8 cellular contexts compared by ENCODE assay signal in genomic region chr10:73911553-73912004, GRCh38. TPM values are rescaled to one million over a fixed set of nuclear protein-coding genes. Genes with fewer than 3 reads are reported as not detected.
DNase-seq lines count a peak whose midpoint lies in the region; ATAC-seq, FAIRE-seq and TF ChIP-seq lines count a peak whose summit lies in the region.

No MANE protein-coding gene starts in this region.

- H3K9me3 Mint-ChIP-seq in activated T-cell treated with anti-CD3 and anti-CD28 coated beads, Interleukin-2, amount 50 U/mL, for 4 hours = no peaks in the 10 kb centered on the region

- POLR2A ChIA-PET in GM12878 (lab: Charles Lee) = interaction anchor here (0.8 to 1.8 kb wide), 3 partner anchors 21 to 32 kb away, joined by 3 to 7 read pairs (median 5); no protein-coding TSS in a partner anchor

- peaks cover 39% of the 10 kb centered on the region for H3K27me3 Mint-ChIP-seq in activated T-cell treated with anti-CD3 and anti-CD28 coated beads, Interleukin-2, amount 50 U/mL, for 4 hours (ENCODE audit: low read depth)

- intact Hi-C loops in GM12878 (cut with micrococcal nuclease; ENCODE audit: unreplicated experiment) = loop anchor here (2.0 kb wide), 1 partner anchor 25 kb away; no protein-coding TSS in a partner anchor
- intact Hi-C loops in lower leg skin (cut with DNase I; ENCODE audit: low total_unique reads) = no loop called here

- H3K36me3 ChIP-seq in GM12878 (ENCODE audit: control insufficient read depth in 2 of 2, insufficient read depth in 2 of 2, low read length in 1 of 2) (no peaks in the 10 kb centered on the region), tibial nerve (no peaks in the 10 kb centered on the region)

- H2AFZ ChIP-seq in GM12878 (ENCODE audit: control insufficient read depth, low read depth, low read length) = no peak overlapping the region

- SMC1A ChIA-PET in GM12878 (lab: Charles Lee; ENCODE audit: uncharacterized antibody, unreplicated experiment) = interaction anchor here (1.5 to 4.6 kb wide), 2 partner anchors 13 to 29 kb away, joined by 3 to 21 read pairs; no protein-coding TSS in a partner anchor

- H4K20me1 ChIP-seq in GM12878 (ENCODE audit: control insufficient read depth, insufficient read depth) = 0 out of 2 replicates have a peak, but pooled peaks cover 4% of the 10 kb centered on the region

- no peak for TF ChIP-seq CTCF in GM12878 (IDR thresholded peaks at IDR 0.05 in 2 of 3, conservative IDR thresholded peaks at IDR 0.05 in 1 of 3; ENCODE audit: control insufficient read depth in 2 of 3, extremely low read depth in 1 of 3, insufficient read depth in 1 of 3, low read depth in 3 of 3, low read length in 3 of 3)
- TF ChIP-seq CTCF in lower leg skin (IDR thresholded peaks at IDR 0.05) = no peak
- TF ChIP-seq CTCF in tibial nerve (IDR thresholded peaks at IDR 0.05) = no peak

- H3K27ac ChIP-seq in GM12878 (ENCODE audit: control insufficient read depth, insufficient read depth) = no peak overlapping the region
- peak overlapping the region in 3 of 4 donors; percentile 63 to 83 (median 79) for H3K27ac ChIP-seq in tibial nerve

- CTCF ChIA-PET in GM12878 (lab: Yijun Ruan, JAX) = interaction anchor here (1.0 to 7.1 kb wide), 5 partner anchors 13 to 45 kb away, joined by 4 to 40 read pairs (median 12); no protein-coding TSS in a partner anchor

- peaks cover 0 to 7% of the 10 kb centered on the region in 2 experiments; a peak in 3 of 4 replicates for H3K27me3 ChIP-seq in GM12878 (replicated peaks in 1 of 2; ENCODE audit: control insufficient read depth in 2 of 2, insufficient read depth in 2 of 2, low read length in 1 of 2)
- peaks cover 0 to 8% of the 10 kb centered on the region in 2 donors for H3K27me3 ChIP-seq in tibial nerve

- peak; percentile 13 for DNase-seq in activated T-cell treated with anti-CD3 and anti-CD28 coated beads, Interleukin-2, amount 50 U/mL, for 4 hours
- DNase-seq in activated T-cell treated with anti-CD3 and anti-CD28 coated beads, Interleukin-2, amount 50 U/mL, for 48 hours = no peak
- DNase-seq in GM12878 (ENCODE audit: low read depth, low spot score) (no peak), lower leg skin (ENCODE audit: low spot score in 2 of 2) (peak in 1 of 2 donors; percentile 88), tibial nerve (ENCODE audit: low spot score in 2 of 2) (no peak), activated gamma-delta T cell (lab: John Stamatoyannopoulos, UW) (no peak), cerebellar nuclear complex (lab: John Stamatoyannopoulos, UW) (no peak)

- H3K9me3 ChIP-seq in GM12878 (replicated peaks; ENCODE audit: control insufficient read depth, insufficient read depth, low read length) = no peaks in the 10 kb centered on the region
- H3K9me3 ChIP-seq in tibial nerve = no peaks in the 10 kb centered on the region

- peaks cover 35% of the 10 kb centered on the region for H3K4me1 Mint-ChIP-seq in activated T-cell treated with anti-CD3 and anti-CD28 coated beads, Interleukin-2, amount 50 U/mL, for 4 hours (ENCODE audit: low read depth)

- no peak for TF ChIP-seq RAD21 in GM12878 (IDR thresholded peaks at IDR 0.05; ENCODE audit: insufficient read depth, low read depth, low read length)

- in situ Hi-C loops in GM12878 (cut with MboI) = no loop called here

- RAD21 ChIA-PET in GM12878 (lab: Charles Lee; ENCODE audit: unreplicated experiment) = interaction anchor here (1.6 to 5.4 kb wide), 5 partner anchors 17 to 147 kb away, joined by 3 to 54 read pairs (median 7); no protein-coding TSS in a partner anchor

- peak overlapping the region; percentile 86 for H3K4me3 Mint-ChIP-seq in activated T-cell treated with anti-CD3 and anti-CD28 coated beads, Interleukin-2, amount 50 U/mL, for 4 hours

- no peaks in the 10 kb centered on the region for H3K36me3 Mint-ChIP-seq in activated T-cell treated with anti-CD3 and anti-CD28 coated beads, Interleukin-2, amount 50 U/mL, for 4 hours (ENCODE audit: insufficient read depth)

- 10% methylated on average over 14 of the region's 14 CpGs for WGBS in GM12878 (ENCODE audit: insufficient coverage, insufficient replicate concordance, low lambda C conversion rate, missing lambda C conversion rate)
- 8 to 11% methylated on average over 11 to 14 of the region's 14 CpGs for WGBS in lower leg skin, 2 donors
- 18 to 28% methylated on average over 11 to 14 of the region's 14 CpGs for WGBS in tibial nerve, 2 donors

- H3K4me3 ChIP-seq in GM12878 (peak overlapping the region; percentile 74), lower leg skin (ENCODE audit: low read depth, poor library complexity, severe bottlenecking) (peak overlapping the region; percentile 47), tibial nerve (peak overlapping the region; percentile 50 to 78 (median 60))

- H3K4me1 ChIP-seq in GM12878 (ENCODE audit: control insufficient read depth, insufficient read depth, low read length) (peaks cover 18% of the 10 kb centered on the region), tibial nerve (peaks cover 0 to 63% (median 29%) of the 10 kb centered on the region in 4 donors)

- TF ChIP-seq EP300 in GM12878 (IDR thresholded peaks at IDR 0.05; ENCODE audit: borderline replicate concordance in 1 of 2, control insufficient read depth in 1 of 2, low read depth in 2 of 2, low read length in 2 of 2) = no peak
- TF ChIP-seq EP300 in tibial nerve (IDR thresholded peaks at IDR 0.05) = no peak

- peak overlapping the region; percentile 83 for H3K4me2 ChIP-seq in GM12878 (ENCODE audit: control insufficient read depth, insufficient read depth)

- H3K79me2 ChIP-seq in GM12878 (ENCODE audit: control insufficient read depth, insufficient read depth, low read length) = no peaks in the 10 kb centered on the region

- no peak for FAIRE-seq in GM12878 (lab: Jason Lieb, UNC)

- BruUV-seq in GM12878 (replicated peaks; lab: Mats Ljungman, UMichigan) = no TSS peak

- H3K9ac ChIP-seq in GM12878 (ENCODE audit: control insufficient read depth, insufficient read depth, low read length) = no peak overlapping the region

- ATAC-seq in activated T-cell treated with anti-CD3 and anti-CD28 coated beads, Interleukin-2, amount 50 U/mL, for 4 hours = no peak
- ATAC-seq in GM12878 (peak; percentile 0; the same call in 1 of the 3 replicates), HG03439 (IDR thresholded peaks at IDR 0.05; ENCODE audit: unreplicated experiment) (no peak)

- TF ChIP-seq POLR2A in GM12878 (IDR thresholded peaks at IDR 0.05; ENCODE audit: low read depth, low read length) (no peak), lower leg skin (IDR thresholded peaks at IDR 0.05) (no peak), tibial nerve (IDR thresholded peaks at IDR 0.05) (no peak)

TF ChIP-seq in GM12878, 131 proteins besides CTCF, POLR2A, EP300 and RAD21:
- TF ChIP-seq RB1 (IDR thresholded peaks at IDR 0.05; ENCODE audit: borderline replicate concordance) (no peak), HDAC2 (IDR thresholded peaks at IDR 0.05) (0 out of 2 replicates have a peak, but pooled peaks have one; percentile 72), MEF2B (IDR thresholded peaks at IDR 0.05; ENCODE audit: partially characterized antibody, poor library complexity, severe bottlenecking) (no peak), FOXM1 (IDR thresholded peaks at IDR 0.05; ENCODE audit: low read depth, low read length) (no peak), TCF12 (IDR thresholded peaks at IDR 0.05; ENCODE audit: low read depth, low read length) (no peak), HDAC6 (IDR thresholded peaks at IDR 0.05; ENCODE audit: unreplicated experiment) (peak; percentile 86)

RNA-seq across cellular contexts. Expression of gene PLAU, which starts 0.6 kb away (rescaled TPM):
- 1 to 10 TPM in 1 of 3 donors, under 1 TPM in 2; 0.82 to 1.1 (median 0.84) TPM for total RNA-seq in activated T-cell treated with anti-CD3 and anti-CD28 coated beads, Interleukin-2, amount 50 U/mL, for 4 hours
- 11.2 and 14.9 TPM in 2 replicates for total RNA-seq in GM12878 (2013; cell fraction: nucleolus; rRNA removed)
- total RNA-seq in GM12878 (2014; rRNA removed) (11.2 and 11.9 TPM in 2 replicates), GM12878 (2014; rRNA removed; fragmentation: Illumina TruSeq; extraction: Trizol) (9.3 and 16.0 TPM in 2 replicates), GM12878 (2021) (15.2 and 17.1 TPM in 2 replicates), lower leg skin (10 to 100 TPM; 12.7 to 28.5 (median 14.7) TPM), tibial nerve (1 to 10 TPM; 2.5 to 7.8 (median 3.5) TPM)
- 0.20 TPM for polyA plus RNA-seq in GM12878 (2011; ENCODE audit: low read depth)
- polyA plus RNA-seq in GM12878 (2011; rRNA removed) (2.0 and 2.5 TPM in 2 replicates), GM12878 (2014; fragmentation: Illumina TruSeq; extraction: Trizol) (10.4 and 12.8 TPM in 2 replicates), GM12878 (2014; fragmentation: Nextera tagmentation; extraction: Ambion mirVana) (1 to 10 TPM; 5.7 to 8.0 TPM), GM12878 (2014; rRNA removed) (11.1 and 12.2 TPM in 2 replicates), GM12878 (2016; fragmentation: Nextera tagmentation; extraction: Ambion mirVana) (10 to 100 TPM; 16.9 to 20.9 TPM)
- 3.2 and 4.3 TPM in 2 replicates for polyA plus RNA-seq in GM12878 (2011; cell fraction: cytosol; rRNA removed)
- polyA plus RNA-seq in GM12878 (2011; cell fraction: nucleus; rRNA removed) = 5.4 and 7.6 TPM in 2 replicates
- 0.54 and 1.2 TPM in 2 replicates for polyA plus RNA-seq in GM12878 (2012)
- 2.0 and 2.3 TPM in 2 replicates for polyA minus RNA-seq in GM12878 (2011; rRNA and poly(A)+ RNA removed)
- 0.62 and 1.2 TPM in 2 replicates for polyA minus RNA-seq in GM12878 (2011; cell fraction: cytosol; rRNA and poly(A)+ RNA removed)
- polyA minus RNA-seq in GM12878 (2011; cell fraction: nucleus; rRNA and poly(A)+ RNA removed) = 1.1 and 1.2 TPM in 2 replicates

RNA-seq across cellular contexts. Expression of gene CAMK2G, which starts 37.2 kb away (rescaled TPM):
- 10 to 100 TPM; 14.5 to 20.7 (median 16.6) TPM for total RNA-seq in activated T-cell treated with anti-CD3 and anti-CD28 coated beads, Interleukin-2, amount 50 U/mL, for 4 hours
- 42.9 and 44.2 TPM in 2 replicates for total RNA-seq in GM12878 (2013; cell fraction: nucleolus; rRNA removed)
- total RNA-seq in GM12878 (2014; rRNA removed) = 15.9 and 18.0 TPM in 2 replicates
- 15.1 and 15.8 TPM in 2 replicates for total RNA-seq in GM12878 (2014; rRNA removed; fragmentation: Illumina TruSeq; extraction: Trizol)
- total RNA-seq in GM12878 (2021) = 18.9 and 20.9 TPM in 2 replicates
- 8.6 TPM for polyA plus RNA-seq in GM12878 (2011; ENCODE audit: low read depth)
- polyA plus RNA-seq in GM12878 (2011; rRNA removed) = 14.3 and 19.7 TPM in 2 replicates
- polyA plus RNA-seq in GM12878 (2011; cell fraction: cytosol; rRNA removed) = 19.0 and 21.6 TPM in 2 replicates
- polyA plus RNA-seq in GM12878 (2011; cell fraction: nucleus; rRNA removed) = 39.5 and 45.1 TPM in 2 replicates
- 10.3 and 10.8 TPM in 2 replicates for polyA plus RNA-seq in GM12878 (2012)
- 21.1 and 22.9 TPM in 2 replicates for polyA plus RNA-seq in GM12878 (2014; fragmentation: Illumina TruSeq; extraction: Trizol)
- polyA plus RNA-seq in GM12878 (2014; fragmentation: Nextera tagmentation; extraction: Ambion mirVana) = 1 to 10 TPM; 5.5 to 6.9 TPM
- 23.4 and 24.3 TPM in 2 replicates for polyA plus RNA-seq in GM12878 (2014; rRNA removed)
- polyA plus RNA-seq in GM12878 (2016; fragmentation: Nextera tagmentation; extraction: Ambion mirVana) = 10 to 100 TPM; 13.9 TPM
- 17.9 and 21.1 TPM in 2 replicates for polyA minus RNA-seq in GM12878 (2011; rRNA and poly(A)+ RNA removed)
- 4.0 and 7.3 TPM in 2 replicates for polyA minus RNA-seq in GM12878 (2011; cell fraction: cytosol; rRNA and poly(A)+ RNA removed)
- polyA minus RNA-seq in GM12878 (2011; cell fraction: nucleus; rRNA and poly(A)+ RNA removed) = 11.5 and 22.0 TPM in 2 replicates
- 10 to 100 TPM; 20.0 to 27.9 (median 24.2) TPM for total RNA-seq in lower leg skin
- 10 to 100 TPM; 26.4 to 43.5 (median 35.1) TPM for total RNA-seq in tibial nerve
